ENCODE assay signal across 30 cellular contexts in genomic region chr14:68241862-68242490, GRCh38.
DNase-seq lines count a peak whose midpoint lies in the region; ATAC-seq, FAIRE-seq and TF ChIP-seq lines count a peak whose summit lies in the region.
"Had no signal": no experiment of that assay in that cellular context is flagged by ENCODE, and none has a peak within 500 bp of the region (broad histone marks: within the 10 kb centered on the region; RNA-seq: fewer than 3 reads in every experiment).

No MANE protein-coding gene starts in this region.

- no peaks in the 10 kb centered on the region for H3K9me3 ChIP-seq in Peyer's patch
- H3K9me3 ChIP-seq: esophagus muscularis mucosa, left lung, spleen, testis had no signal

- peak overlapping the region in 3 of 4 donors; percentile 48 to 84 (median 82) for H3K27ac ChIP-seq in Peyer's patch
- H3K27ac ChIP-seq: GM23248, spleen, testis had no signal

- H3K4me3 Mint-ChIP-seq in nephron progenitor cell = no peak overlapping the region
- H3K4me3 Mint-ChIP-seq: activated naive CD8-positive, alpha-beta T cell treated with anti-CD3 and anti-CD28 coated beads for 36 hours; CD4-positive, CD25-positive, alpha-beta regulatory T cell; IgD-negative memory B cell; stimulated activated naive B cell treated with anti-CD40 and anti-IgM and Interleukin-4, amounts not matched to agents 10 μg/mL and 1 μg/mL and 100 μg/mL, for 72 hours; WTC11 had no signal

- ATAC-seq in esophagus mucosa = peak; percentile 36
- ATAC-seq in HG03097 (IDR thresholded peaks at IDR 0.05; ENCODE audit: low FRiP score, unreplicated experiment) = no peak
- ATAC-seq: left lung; Right ventricle myocardium inferior; stimulated activated naive B cell treated with anti-CD40 and anti-IgM and Interleukin-4, amounts not matched to agents 10 μg/mL and 1 μg/mL and 100 μg/mL, for 72 hours; WTC11 had no signal

- H3K36me3 ChIP-seq in Peyer's patch = no peaks in the 10 kb centered on the region
- H3K36me3 ChIP-seq: esophagus muscularis mucosa, left lung, spleen had no signal

- peak overlapping the region in 1 of 4 donors; percentile 5 for H3K4me3 ChIP-seq in Peyer's patch
- H3K4me3 ChIP-seq: esophagus muscularis mucosa, GM23248, left lung, spleen, testis had no signal

- peak; percentile 56 for FAIRE-seq in urothelium cell line (lab: Jason Lieb, UNC)
- FAIRE-seq: astrocyte had no signal

- H3K27me3 ChIP-seq in Peyer's patch = no peaks in the 10 kb centered on the region
- H3K27me3 ChIP-seq: esophagus muscularis mucosa, left lung, spleen, testis had no signal

- peaks cover 5% of the 10 kb centered on the region for H3K36me3 Mint-ChIP-seq in nephron progenitor cell (ENCODE audit: low read depth)
- H3K36me3 Mint-ChIP-seq: activated naive CD8-positive, alpha-beta T cell treated with anti-CD3 and anti-CD28 coated beads for 36 hours; CD4-positive, CD25-positive, alpha-beta regulatory T cell; WTC11 had no signal

- DNase-seq in Peyer's patch = peak in 1 of 3 donors; percentile 67
- no peak for DNase-seq in nephron progenitor cell
- no peak for DNase-seq in urothelium cell line (ENCODE audit: low spot score)
- DNase-seq in stimulated activated CD4-positive, alpha-beta T cell treated with anti-CD3 and anti-CD28 coated beads, Interleukin-15, amount 100 ng/mL, for 24 hours = no peak
- no peak for DNase-seq in stimulated activated CD4-positive, alpha-beta T cell treated with anti-CD3 and anti-CD28 coated beads, Interleukin-1b, Interleukin-23, amount 100 ng/mL, for 48 hours
- DNase-seq: activated CD4-positive, alpha-beta T cell treated with anti-CD3 and anti-CD28 coated beads, Interleukin-2, amount 50 U/mL, for 4 hours; activated naive CD8-positive, alpha-beta T cell treated with anti-CD3 and anti-CD28 coated beads for 36 hours; CD4-positive, CD25-positive, alpha-beta regulatory T cell; cerebellar nuclear complex; DMS153; effector CD4-positive, alpha-beta T cell; foreskin melanocyte; GM23248; hippocampal formation; left lung; NCI-H1417; NCI-H2081; NCI-H446; spleen; stimulated activated CD4-positive, alpha-beta T cell treated with anti-CD3 and anti-CD28 coated beads, Interleukin-4, amount 100 ng/mL, for 24 hours; stimulated activated naive B cell treated with anti-CD40 and anti-IgM and Interleukin-4, amounts not matched to agents 10 μg/mL and 1 μg/mL and 100 μg/mL, for 72 hours; testis had no signal

- H3K4me1 ChIP-seq in Peyer's patch = peaks cover 0 to 81% (median 2%) of the 10 kb centered on the region in 4 donors

- H3K27me3 Mint-ChIP-seq in nephron progenitor cell (ENCODE audit: low read depth, poor library complexity) = no peaks in the 10 kb centered on the region
- H3K27me3 Mint-ChIP-seq: activated naive CD8-positive, alpha-beta T cell treated with anti-CD3 and anti-CD28 coated beads for 36 hours; CD4-positive, CD25-positive, alpha-beta regulatory T cell; IgD-negative memory B cell; stimulated activated naive B cell treated with anti-CD40 and anti-IgM and Interleukin-4, amounts not matched to agents 10 μg/mL and 1 μg/mL and 100 μg/mL, for 72 hours had no signal

- H3K9me3 Mint-ChIP-seq in nephron progenitor cell = peaks cover 6% of the 10 kb centered on the region
- H3K9me3 Mint-ChIP-seq: activated naive CD8-positive, alpha-beta T cell treated with anti-CD3 and anti-CD28 coated beads for 36 hours; activated T-helper 2 cell treated with anti-CD3 and anti-CD28 coated beads, Interferon-gamma antibody, Interleukin-2, Interleukin-4, amounts not matched to agents 10 μg/mL and 5 μg/mL and 100 μg/mL, durations not matched to agents 14 hours and 24 hours and 36 hours; CD4-positive, CD25-positive, alpha-beta regulatory T cell; IgD-negative memory B cell; WTC11 had no signal

- H3K27ac Mint-ChIP-seq in nephron progenitor cell = peak overlapping the region; percentile 79
- H3K27ac Mint-ChIP-seq: activated naive CD8-positive, alpha-beta T cell treated with anti-CD3 and anti-CD28 coated beads for 36 hours; activated T-helper 2 cell treated with anti-CD3 and anti-CD28 coated beads, Interferon-gamma antibody, Interleukin-2, Interleukin-4, amounts not matched to agents 10 μg/mL and 5 μg/mL and 100 μg/mL, durations not matched to agents 14 hours and 24 hours and 36 hours; CD4-positive, CD25-positive, alpha-beta regulatory T cell; IgD-negative memory B cell; stimulated activated naive B cell treated with anti-CD40 and anti-IgM and Interleukin-4, amounts not matched to agents 10 μg/mL and 1 μg/mL and 100 μg/mL, for 72 hours; WTC11 had no signal

- H3K4me1 Mint-ChIP-seq in nephron progenitor cell = peaks cover 75% of the 10 kb centered on the region

- TF ChIP-seq CTCF in Peyer's patch (IDR thresholded peaks at IDR 0.05) (no peak), nephron progenitor cell (IDR thresholded peaks at IDR 0.05) (no peak)

- TF ChIP-seq POLR2A in Peyer's patch (IDR thresholded peaks at IDR 0.05) = no peak
